Comparison of ENCODE assay signal across 8 cellular contexts in the genomic region with DNA sequence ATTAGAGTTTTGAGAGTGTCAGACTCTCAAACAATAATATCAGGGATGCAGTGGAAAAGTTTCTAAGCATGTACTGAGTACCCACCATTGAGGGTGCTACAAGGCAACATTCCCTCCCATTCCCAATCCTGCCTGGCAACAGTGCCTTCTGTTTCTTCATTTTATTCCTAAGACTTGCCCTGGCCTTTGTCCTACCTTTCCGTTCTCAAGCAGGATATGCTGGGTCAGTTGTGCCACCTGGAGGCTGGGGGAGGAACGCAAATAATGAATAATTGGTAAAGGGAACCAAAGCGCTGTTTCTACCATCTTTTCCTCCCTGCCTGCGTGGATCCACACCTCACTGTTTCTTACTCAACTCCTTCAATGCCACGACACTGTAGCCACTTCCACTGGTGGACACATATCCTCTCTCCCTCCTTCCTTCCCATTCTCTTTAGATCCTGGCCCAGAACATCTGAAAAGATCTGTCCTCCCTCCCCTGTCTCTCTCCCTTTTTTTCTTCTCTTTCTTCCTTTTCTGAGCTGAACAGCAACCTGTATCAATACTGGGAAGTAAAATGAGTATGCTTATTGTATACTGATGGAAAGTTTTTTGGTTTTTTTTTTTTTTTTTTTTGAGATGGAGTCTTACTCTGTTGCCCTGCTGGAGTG.
DNase-seq lines count a peak whose midpoint lies in the region; ATAC-seq and TF ChIP-seq lines count a peak whose summit lies in the region.

No MANE protein-coding gene starts in this region.

- H3F3A ChIP-seq in SK-N-SH (replicated peaks; ENCODE audit: insufficient read depth) = no peaks in the 10 kb centered on the region

- H3K27ac Mint-ChIP-seq in stimulated activated effector memory CD8-positive, alpha-beta T cell treated with anti-CD3 and anti-CD28 coated beads, Interleukin-12 subunit alpha, Interleukin-12 subunit beta, amount 100 ng/mL, for 72 hours = no peak overlapping the region

- in situ Hi-C loops in GM13976 (cut with MboI; ENCODE audit: low sequenced_read_pairs, unreplicated experiment) = loop anchor here (5.0 to 10.0 kb wide), 3 partner anchors 86 to 156 kb away; no protein-coding TSS in a partner anchor

- H3K9me3 ChIP-seq in SK-N-SH (no peaks in the 10 kb centered on the region), ascending aorta (no peaks in the 10 kb centered on the region)

- DNase-seq in 8988T = peak; percentile 33
- peak; percentile 40 for DNase-seq in GM13976 (ENCODE audit: low spot score)
- peak; percentile 53 for DNase-seq in SK-N-SH
- no peak for DNase-seq in ascending aorta (ENCODE audit: low spot score in 2 of 2)
- DNase-seq in iris pigment epithelial cell (ENCODE audit: low read depth) = peak; percentile 40
- no peak for DNase-seq in stimulated activated effector memory CD8-positive, alpha-beta T cell treated with anti-CD3 and anti-CD28 coated beads, Interleukin-12 subunit alpha, Interleukin-12 subunit beta, amount 100 ng/mL, for 72 hours (ENCODE audit: low spot score in 2 of 2)

- intact Hi-C loops in ascending aorta (cut with DNase I) = loop anchor here (2.0 kb wide), 1 partner anchor 156 kb away; no protein-coding TSS in a partner anchor

- CTCF ChIA-PET in SK-N-SH (lab: Yijun Ruan, JAX) = interaction anchor here (0.7 to 1.6 kb wide), 10 partner anchors 9 to 157 kb away, joined by 3 to 9 read pairs (median 4); no protein-coding TSS in a partner anchor

- POLR2A ChIA-PET in SK-N-SH (lab: Yijun Ruan, JAX) = no interaction called here

- H2AFZ ChIP-seq in KMS-11 (ENCODE audit: low read depth) = no peak overlapping the region
- no peak overlapping the region for H2AFZ ChIP-seq in SK-N-SH (ENCODE audit: low read depth)

- H3K9me2 ChIP-seq in SK-N-SH = no peaks in the 10 kb centered on the region

- H3K4me3 ChIP-seq in KMS-11 (IDR thresholded peaks at IDR 0.05; ENCODE audit: insufficient read depth, low read depth, low read length) = no peak overlapping the region
- H3K4me3 ChIP-seq in SK-N-SH (ENCODE audit: low read depth in 2 of 2, low read length in 1 of 2) = no peak overlapping the region
- no peak overlapping the region for H3K4me3 ChIP-seq in ascending aorta

- no peak overlapping the region for H3K4me3 Mint-ChIP-seq in stimulated activated effector memory CD8-positive, alpha-beta T cell treated with anti-CD3 and anti-CD28 coated beads, Interleukin-12 subunit alpha, Interleukin-12 subunit beta, amount 100 ng/mL, for 72 hours

- H3K9me3 Mint-ChIP-seq in stimulated activated effector memory CD8-positive, alpha-beta T cell treated with anti-CD3 and anti-CD28 coated beads, Interleukin-12 subunit alpha, Interleukin-12 subunit beta, amount 100 ng/mL, for 72 hours = no peaks in the 10 kb centered on the region

- no peak overlapping the region for H3K27ac ChIP-seq in KMS-11
- H3K27ac ChIP-seq in SK-N-SH (ENCODE audit: low read depth in 2 of 2, low read length in 1 of 2) = no peak overlapping the region; a peak in 1 of 4 replicates
- no peak overlapping the region for H3K27ac ChIP-seq in ascending aorta

- WGBS in SK-N-SH (ENCODE audit: low lambda C conversion rate) = 70% methylated on average over 5 of the region's 5 CpGs

- ATAC-seq in stimulated activated effector memory CD8-positive, alpha-beta T cell treated with anti-CD3 and anti-CD28 coated beads, Interleukin-12 subunit alpha, Interleukin-12 subunit beta, amount 100 ng/mL, for 72 hours = peak; percentile 48
- ATAC-seq in HG03039 (IDR thresholded peaks at IDR 0.05; ENCODE audit: unreplicated experiment) = no peak

- H3K36me3 ChIP-seq in KMS-11 (ENCODE audit: insufficient read depth) = peaks cover 5% of the 10 kb centered on the region; the same call in 1 of the 2 replicates
- peaks cover 0 to 22% of the 10 kb centered on the region in 2 experiments for H3K36me3 ChIP-seq in SK-N-SH (replicated peaks in 1 of 2; ENCODE audit: control insufficient read depth in 1 of 2, insufficient read depth in 2 of 2, low read length in 1 of 2)
- no peaks in the 10 kb centered on the region for H3K36me3 ChIP-seq in ascending aorta

- peaks cover 6% of the 10 kb centered on the region for H3K4me1 Mint-ChIP-seq in stimulated activated effector memory CD8-positive, alpha-beta T cell treated with anti-CD3 and anti-CD28 coated beads, Interleukin-12 subunit alpha, Interleukin-12 subunit beta, amount 100 ng/mL, for 72 hours

- H4K20me1 ChIP-seq in KMS-11 (ENCODE audit: insufficient read depth) (peaks cover 30% of the 10 kb centered on the region), SK-N-SH (ENCODE audit: insufficient read depth) (peaks cover 95% of the 10 kb centered on the region)

- TF ChIP-seq CTCF in GM13976 (IDR thresholded peaks at IDR 0.05; ENCODE audit: borderline replicate concordance, control extremely low read depth, extremely low read depth, insufficient read depth, missing control alignments) (peak; percentile 54), KMS-11 (conservative IDR thresholded peaks at IDR 0.05; ENCODE audit: low read depth, low read length) (peak; percentile 53), SK-N-SH (IDR thresholded peaks at IDR 0.05) (peak; percentile 63), ascending aorta (IDR thresholded peaks at IDR 0.05) (peak; percentile 21 to 46 (median 39))

- H3K9ac ChIP-seq in KMS-11 (no peak overlapping the region), SK-N-SH (no peak overlapping the region)

- no peaks in the 10 kb centered on the region for H3K27me3 ChIP-seq in KMS-11 (ENCODE audit: insufficient read depth, low read depth)
- no peaks in the 10 kb centered on the region for H3K27me3 ChIP-seq in SK-N-SH (ENCODE audit: insufficient read depth)
- no peaks in the 10 kb centered on the region for H3K27me3 ChIP-seq in ascending aorta

- H3K79me2 ChIP-seq in KMS-11 (ENCODE audit: insufficient read depth, low read depth) (peaks cover 100% of the 10 kb centered on the region), SK-N-SH (ENCODE audit: insufficient read depth) (peaks cover 100% of the 10 kb centered on the region)

- TF ChIP-seq EP300 in SK-N-SH (IDR thresholded peaks at IDR 0.05; ENCODE audit: borderline replicate concordance in 1 of 2, low read depth in 1 of 2, low read length in 1 of 2) = no peak

- H3K36me3 Mint-ChIP-seq in stimulated activated effector memory CD8-positive, alpha-beta T cell treated with anti-CD3 and anti-CD28 coated beads, Interleukin-12 subunit alpha, Interleukin-12 subunit beta, amount 100 ng/mL, for 72 hours = peaks cover 7% of the 10 kb centered on the region

- peak; percentile 78 for TF ChIP-seq RAD21 in SK-N-SH (IDR thresholded peaks at IDR 0.05; ENCODE audit: low read length)

- H3K4me2 ChIP-seq in KMS-11 (no peak overlapping the region), SK-N-SH (no peak overlapping the region)

- H3K4me1 ChIP-seq in KMS-11 (ENCODE audit: low read depth, poor library complexity, severe bottlenecking) (peaks cover 84% of the 10 kb centered on the region), SK-N-SH (ENCODE audit: control insufficient read depth in 1 of 2, insufficient read depth in 2 of 2, low read depth in 1 of 2, low read length in 1 of 2) (no peaks in the 10 kb centered on the region), ascending aorta (peaks cover 0 to 11% of the 10 kb centered on the region in 2 donors)

TF ChIP-seq in SK-N-SH, 30 proteins besides CTCF, POLR2A, EP300 and RAD21:
- no peak for TF ChIP-seq GATA2 (CRISPR knock-in tag; IDR thresholded peaks at IDR 0.05)
- peak; percentile 75 for TF ChIP-seq SMC3 (IDR thresholded peaks at IDR 0.05; ENCODE audit: low read depth, low read length)
- peak; percentile 91 for TF ChIP-seq RFX5 (IDR thresholded peaks at IDR 0.05; ENCODE audit: low read length)
TF ChIP-seq in SK-N-SH: peak in this region for 2.

Comparison
In these comparisons a context has a peak if more than half of its experiments do, and no peak if none do; other contexts are left out.
1. DNase-seq: peak in 8988T (single experiment), GM13976 (single experiment), SK-N-SH (single experiment) and iris pigment epithelial cell (single experiment); none in ascending aorta (0 of 2) and stimulated activated effector memory CD8-positive, alpha-beta T cell treated with anti-CD3 and anti-CD28 coated beads, Interleukin-12 subunit alpha, Interleukin-12 subunit beta, amount 100 ng/mL, for 72 hours (0 of 2).
2. Peak in every context shown above with its lines, with median percentiles within 50 percentile points of each other: CTCF ChIP-seq.